Comparison of ENCODE assay signal across 15 cellular contexts in genomic region chr9:100739666-100740065, GRCh38.
"Had no signal": no experiment of that assay in that cellular context is flagged by ENCODE, and none has a peak within 500 bp of the region (broad histone marks: within the 10 kb centered on the region; RNA-seq: fewer than 3 reads in every experiment).

No MANE protein-coding gene starts in this region.

- H3K36me3 ChIP-seq: brain microvascular endothelial cell, lower lobe of right lung, right atrium auricular region, stomach, thoracic aorta, vagina had no signal

- H3K4me3 Mint-ChIP-seq: activated CD4-positive, alpha-beta memory T cell treated with anti-CD3 and anti-CD28 coated beads for 36 hours; activated naive CD8-positive, alpha-beta T cell; T-helper 2 cell treated with Interferon-gamma antibody and Interleukin-4, amounts not matched to agents 5 μg/mL and 100 μg/mL, for 36 hours had no signal

- H3K27ac Mint-ChIP-seq: activated CD4-positive, alpha-beta memory T cell treated with anti-CD3 and anti-CD28 coated beads for 36 hours; activated naive CD8-positive, alpha-beta T cell; T-helper 2 cell treated with Interferon-gamma antibody and Interleukin-4, amounts not matched to agents 5 μg/mL and 100 μg/mL, for 36 hours had no signal

- DNase-seq: activated CD4-positive, alpha-beta memory T cell treated with anti-CD3 and anti-CD28 coated beads for 36 hours; activated gamma-delta T cell; activated T-cell treated with anti-CD3 and anti-CD28 coated beads, Interleukin-2, amount 50 U/mL, for 48 hours; amygdala; brain microvascular endothelial cell; lower lobe of right lung; naive B cell; small intestine; stomach had no signal

- H3K9ac ChIP-seq: parathyroid adenoma had no signal

- H3K9me3 ChIP-seq: lower lobe of right lung, thoracic aorta, vagina had no signal

- H3K27ac ChIP-seq: brain microvascular endothelial cell, lower lobe of right lung, parathyroid adenoma, right atrium auricular region, stomach, thoracic aorta, vagina had no signal

- H3K27me3 ChIP-seq: brain microvascular endothelial cell, right atrium auricular region, stomach, vagina had no signal

- ATAC-seq: lower lobe of right lung had no signal

- H3K4me1 Mint-ChIP-seq: naive B cell had no signal

- H3K27me3 Mint-ChIP-seq: activated CD4-positive, alpha-beta memory T cell treated with anti-CD3 and anti-CD28 coated beads for 36 hours; activated naive CD8-positive, alpha-beta T cell; naive B cell had no signal

- H3K79me2 ChIP-seq: parathyroid adenoma had no signal

- H3K9me3 Mint-ChIP-seq: T-helper 2 cell treated with Interferon-gamma antibody and Interleukin-4, amounts not matched to agents 5 μg/mL and 100 μg/mL, for 36 hours had no signal

- H3K36me3 Mint-ChIP-seq: activated CD4-positive, alpha-beta memory T cell treated with anti-CD3 and anti-CD28 coated beads for 36 hours; activated naive CD8-positive, alpha-beta T cell had no signal

- H2AFZ ChIP-seq: parathyroid adenoma had no signal

- H3K4me1 ChIP-seq: lower lobe of right lung, parathyroid adenoma, right atrium auricular region, stomach, vagina had no signal

- H3K4me3 ChIP-seq: lower lobe of right lung, right atrium auricular region, stomach, thoracic aorta, vagina had no signal
